8 cellular contexts compared by ENCODE assay signal in genomic region chr7:65373608-65374351, GRCh38. TPM values are rescaled to one million over a fixed set of nuclear protein-coding genes. Genes with fewer than 3 reads are reported as not detected.
DNase-seq lines count a peak whose midpoint lies in the region; ATAC-seq lines count a peak whose summit lies in the region.

ZNF92 (plus strand) TSS chr7:65373855; CDS start chr7:65373998, 143 bp downstream.

- H3K36me3 Mint-ChIP-seq in activated CD4-positive, alpha-beta T cell treated with anti-CD3 and anti-CD28 coated beads, Interleukin-2, amount 10 ng/mL, durations not matched to agents 7 days and 5 days (ENCODE audit: low read depth): peaks cover 35% of the 10 kb centered on the region

- peaks cover 21% of the 10 kb centered on the region for H3K4me1 ChIP-seq in BLaER1

- CTCF ChIA-PET in activated CD4-positive, alpha-beta T cell treated with anti-CD3 and anti-CD28 coated beads, Interleukin-2, amount 10 ng/mL, durations not matched to agents 7 days and 5 days (lab: Charles Lee): interaction anchor here (1.2 kb wide), 1 partner anchor 65 kb away, joined by 3 read pairs; no protein-coding TSS in a partner anchor

- POLR2A ChIA-PET in activated CD4-positive, alpha-beta T cell treated with anti-CD3 and anti-CD28 coated beads, Interleukin-2, amount 10 ng/mL, durations not matched to agents 7 days and 5 days (lab: Charles Lee): no interaction called here

- peaks cover 43% of the 10 kb centered on the region for H3K4me1 Mint-ChIP-seq in activated CD4-positive, alpha-beta T cell treated with anti-CD3 and anti-CD28 coated beads, Interleukin-2, amount 10 ng/mL, durations not matched to agents 7 days and 5 days

- peak within 1 kb of the TSS; percentile 93 for H3K27ac ChIP-seq in BLaER1

- peak within 1 kb of the TSS; percentile 89 for H3K4me3 Mint-ChIP-seq in activated CD4-positive, alpha-beta T cell treated with anti-CD3 and anti-CD28 coated beads, Interleukin-2, amount 10 ng/mL, durations not matched to agents 7 days and 5 days

- H3K9me3 Mint-ChIP-seq in activated CD4-positive, alpha-beta T cell treated with anti-CD3 and anti-CD28 coated beads, Interleukin-2, amount 10 ng/mL, durations not matched to agents 7 days and 5 days: no peaks in the 10 kb centered on the region

- H3K4me3 ChIP-seq in BLaER1: peak within 1 kb of the TSS; percentile 86

- peak within 1 kb of the TSS; percentile 94 for H3K9ac ChIP-seq in BLaER1

- no peaks in the 10 kb centered on the region for H3K27me3 Mint-ChIP-seq in activated CD4-positive, alpha-beta T cell treated with anti-CD3 and anti-CD28 coated beads, Interleukin-2, amount 10 ng/mL, durations not matched to agents 7 days and 5 days

- H3K27ac Mint-ChIP-seq in activated CD4-positive, alpha-beta T cell treated with anti-CD3 and anti-CD28 coated beads, Interleukin-2, amount 10 ng/mL, durations not matched to agents 7 days and 5 days: peak within 1 kb of the TSS; percentile 97

- H3K36me3 ChIP-seq in BLaER1: peaks cover 34% of the 10 kb centered on the region

- no peaks in the 10 kb centered on the region for H3K27me3 ChIP-seq in BLaER1

- H4K20me1 ChIP-seq in BLaER1: peaks cover 42% of the 10 kb centered on the region

- peaks cover 28% of the 10 kb centered on the region for H3K9me3 ChIP-seq in BLaER1

- peak; percentile 99 for DNase-seq in NCI-H69 (lab: John Stamatoyannopoulos, UW)
- peak; percentile 98 for DNase-seq in activated CD4-positive, alpha-beta T cell treated with anti-CD3 and anti-CD28 coated beads, Interleukin-2, amount 10 ng/mL, durations not matched to agents 7 days and 5 days
- DNase-seq in dedifferentiated amniotic fluid mesenchymal stem cell (ENCODE audit: extremely low spot score): peak; percentile 97
- peak; percentile 99 for DNase-seq in left kidney (ENCODE audit: low read depth, low spot score)
- peak; percentile 96 to 97 for DNase-seq in stimulated activated CD4-positive, alpha-beta T cell treated with anti-CD3 and anti-CD28 coated beads, Interleukin-2, amount 100 ng/mL, for 24 hours

- ATAC-seq in GM19328 (IDR thresholded peaks at IDR 0.05; ENCODE audit: unreplicated experiment): peak; percentile 100
- peak; percentile 98 for ATAC-seq in HG03520 (IDR thresholded peaks at IDR 0.05; ENCODE audit: unreplicated experiment)

- H3K4me2 ChIP-seq in BLaER1: peak within 1 kb of the TSS; percentile 93

RNA-seq across cellular contexts. Expression of gene ZNF92, which starts in this region (rescaled TPM):
- total RNA-seq in activated CD4-positive, alpha-beta T cell treated with anti-CD3 and anti-CD28 coated beads, Interleukin-2, amount 10 ng/mL, durations not matched to agents 7 days and 5 days: 10 to 100 TPM; 17.8 to 22.8 TPM

Comparison
In these comparisons a context has a peak if more than half of its experiments do, and no peak if none do; other contexts are left out.
1. Peak in every context shown above with its lines: DNase-seq, ATAC-seq, H3K4me3 ChIP-seq and H3K27ac ChIP-seq.